13 cellular contexts compared by ENCODE assay signal in genomic region chr7:130419652-130420051, GRCh38. TPM values are rescaled to one million over a fixed set of nuclear protein-coding genes. Genes with fewer than 3 reads are reported as not detected.
DNase-seq lines count a peak whose midpoint lies in the region; ATAC-seq and TF ChIP-seq lines count a peak whose summit lies in the region.
"Had no signal": no experiment of that assay in that cellular context is flagged by ENCODE, and none has a peak within 500 bp of the region (broad histone marks: within the 10 kb centered on the region; RNA-seq: fewer than 3 reads in every experiment).

No MANE protein-coding gene starts in this region.

- no peaks in the 10 kb centered on the region for H3K27me3 ChIP-seq in psoas muscle (ENCODE audit: insufficient read depth in 3 of 3, low read length in 2 of 3)
- H3K27me3 ChIP-seq: tibial nerve had no signal

- no peaks in the 10 kb centered on the region for H3K36me3 ChIP-seq in psoas muscle (ENCODE audit: insufficient read depth in 1 of 2, low read depth in 1 of 2)
- H3K36me3 ChIP-seq: tibial nerve had no signal

- TF ChIP-seq CTCF in epithelial cell of esophagus (IDR thresholded peaks at IDR 0.05; ENCODE audit: insufficient read depth, low read depth, low read length, missing control alignments), result no peak
- TF ChIP-seq CTCF in psoas muscle (IDR thresholded peaks at IDR 0.05), result no peak

- 35 to 53% (median 35%) methylated on average over 5 of the region's 5 CpGs for WGBS in psoas muscle, 3 donors

- ATAC-seq in psoas muscle, result peak; percentile 84 to 97 (median 91)
- ATAC-seq in HG03520 (IDR thresholded peaks at IDR 0.05; ENCODE audit: unreplicated experiment), result no peak

- no peak overlapping the region for H3K27ac ChIP-seq in psoas muscle
- H3K27ac ChIP-seq: KMS-11, tibial nerve had no signal

- DNase-seq in NCI-H1417 (lab: John Stamatoyannopoulos, UW) (peak in 2 of 3 experiments; percentile 21 to 87), NCI-H1417 treated with DMSO at 0.1 percent for 48 hours (lab: John Stamatoyannopoulos, UW) (no peak), NCI-H748 (lab: John Stamatoyannopoulos, UW; ENCODE audit: unreplicated experiment) (peak; percentile 76), epithelial cell of esophagus (ENCODE audit: low read depth) (peak; percentile 95), psoas muscle (no peak), iPS-NIHi11 (ENCODE audit: low spot score) (no peak), activated gamma-delta T cell treated with Interleukin-2 at 50 U/mL for 16 hours (no peak)
- DNase-seq: NCI-H2081 treated with DMSO at 0.1 percent for 48 hours, OCI-M1, T-helper 1 cell had no signal

- intact Hi-C loops in psoas muscle (cut with DNase I), result no loop called here

- H3K9me3 ChIP-seq in psoas muscle, result no peaks in the 10 kb centered on the region
- H3K9me3 ChIP-seq: tibial nerve had no signal

- H3K4me1 ChIP-seq in psoas muscle, result no peaks in the 10 kb centered on the region

- H3K4me3 ChIP-seq in epithelial cell of esophagus (ENCODE audit: low read length) (no peak overlapping the region), psoas muscle (no peak overlapping the region)
- H3K4me3 ChIP-seq: tibial nerve had no signal

RNA-seq across cellular contexts. Expression of gene CEP41, which starts 21.2 kb away (rescaled TPM):
- total RNA-seq in psoas muscle, result 1 to 10 TPM; 2.4 to 4.6 (median 3.2) TPM
- 1 to 10 TPM; 3.0 to 4.6 (median 4.2) TPM for polyA plus RNA-seq in psoas muscle

RNA-seq across cellular contexts. Expression of gene CPA1, which starts 39.4 kb away (rescaled TPM):
- 1 to 10 TPM in 3 of 4 donors, under 1 TPM in 1; 0.52 to 4.6 (median 1.3) TPM for total RNA-seq in psoas muscle
- polyA plus RNA-seq in psoas muscle, result 1 to 10 TPM in 1 of 3 donors, under 1 TPM in 2; 0.18 to 1.0 (median 0.56) TPM

Comparison
In these comparisons a context has a peak if more than half of its experiments do, and no peak if none do; other contexts are left out.
1. DNase-seq: peak in NCI-H1417 (2 of 3), NCI-H748 (single experiment) and epithelial cell of esophagus (single experiment); none in NCI-H1417 treated with DMSO at 0.1 percent for 48 hours (single experiment), psoas muscle (0 of 2), iPS-NIHi11 (single experiment) and activated gamma-delta T cell treated with Interleukin-2 at 50 U/mL for 16 hours (single experiment).